ENCODE assay signal across 1 cellular context in the genomic region with DNA sequence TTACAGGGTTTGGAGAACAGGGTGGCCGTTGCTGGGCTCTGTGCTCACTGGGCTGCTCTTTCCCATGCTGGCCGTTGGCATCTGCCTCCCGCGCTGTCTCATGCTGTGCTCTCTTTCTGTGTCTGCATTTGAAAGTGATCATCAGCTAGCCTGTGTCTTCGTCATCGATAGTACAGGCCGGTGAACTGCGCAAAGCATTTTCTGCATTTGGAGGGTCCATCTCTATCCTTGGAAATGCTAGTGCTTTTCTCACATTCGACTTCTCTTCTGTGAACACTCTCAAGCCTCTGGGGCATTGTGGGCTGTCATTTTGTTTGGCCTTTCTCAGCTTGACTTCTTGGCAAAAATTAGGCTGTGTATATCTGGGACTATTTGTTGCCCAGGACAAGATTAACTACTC.
TF ChIP-seq lines count a peak whose summit lies in the region.

No MANE protein-coding gene starts in this region.

TF ChIP-seq in GM23338, 12 proteins besides CTCF, POLR2A, EP300 and RAD21:
- TF ChIP-seq CREB1 (CRISPR knock-in tag; IDR thresholded peaks at IDR 0.05; ENCODE audit: low read depth) (no peak), POLR2AphosphoS5 (IDR thresholded peaks at IDR 0.05; ENCODE audit: low read depth) (no peak), REST (IDR thresholded peaks at IDR 0.05; ENCODE audit: unreplicated experiment) (no peak), STAT1 (IDR thresholded peaks at IDR 0.05; ENCODE audit: unreplicated experiment) (no peak), ZNF462 (CRISPR knock-in tag; IDR thresholded peaks at IDR 0.05) (no peak), EZH2phosphoT487 (IDR thresholded peaks at IDR 0.05; ENCODE audit: unreplicated experiment) (no peak), EZH2 (IDR thresholded peaks at IDR 0.05; ENCODE audit: low read depth, unreplicated experiment) (no peak), JUNB (IDR thresholded peaks at IDR 0.05; ENCODE audit: unreplicated experiment) (no peak), ZNF114 (CRISPR knock-in tag; IDR thresholded peaks at IDR 0.05) (no peak), NANOG (IDR thresholded peaks at IDR 0.05; ENCODE audit: borderline replicate concordance) (no peak), ZNF331 (CRISPR knock-in tag; IDR thresholded peaks at IDR 0.05; ENCODE audit: low read depth) (no peak)
- TF ChIP-seq, protein P1, sequence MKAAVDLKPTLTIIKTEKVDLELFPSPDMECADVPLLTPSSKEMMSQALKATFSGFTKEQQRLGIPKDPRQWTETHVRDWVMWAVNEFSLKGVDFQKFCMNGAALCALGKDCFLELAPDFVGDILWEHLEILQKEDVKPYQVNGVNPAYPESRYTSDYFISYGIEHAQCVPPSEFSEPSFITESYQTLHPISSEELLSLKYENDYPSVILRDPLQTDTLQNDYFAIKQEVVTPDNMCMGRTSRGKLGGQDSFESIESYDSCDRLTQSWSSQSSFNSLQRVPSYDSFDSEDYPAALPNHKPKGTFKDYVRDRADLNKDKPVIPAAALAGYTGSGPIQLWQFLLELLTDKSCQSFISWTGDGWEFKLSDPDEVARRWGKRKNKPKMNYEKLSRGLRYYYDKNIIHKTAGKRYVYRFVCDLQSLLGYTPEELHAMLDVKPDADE (IDR thresholded peaks at IDR 0.05), result no peak
